In genomic region chr10:84333864-84334451, GRCh38 we compare ENCODE assay signal across 8 cellular contexts.
DNase-seq lines count a peak whose midpoint lies in the region; ATAC-seq lines count a peak whose summit lies in the region.

No MANE protein-coding gene starts in this region.

- ATAC-seq in HG03159 (IDR thresholded peaks at IDR 0.05; ENCODE audit: unreplicated experiment) = peak; percentile 53
- ATAC-seq in activated naive CD8-positive, alpha-beta T cell treated with anti-CD3 and anti-CD28 coated beads, Interleukin-2, amount 50 U/mL, for 24 hours = peak; percentile 92

- H3K9me3 Mint-ChIP-seq in activated naive CD8-positive, alpha-beta T cell treated with anti-CD3 and anti-CD28 coated beads, Interleukin-2, amount 50 U/mL, for 24 hours = no peaks in the 10 kb centered on the region

- H3K4me3 Mint-ChIP-seq in activated naive CD8-positive, alpha-beta T cell treated with anti-CD3 and anti-CD28 coated beads, Interleukin-2, amount 50 U/mL, for 24 hours = peak overlapping the region; percentile 46

- peaks cover 3% of the 10 kb centered on the region for H3K36me3 Mint-ChIP-seq in activated naive CD8-positive, alpha-beta T cell treated with anti-CD3 and anti-CD28 coated beads, Interleukin-2, amount 50 U/mL, for 24 hours (ENCODE audit: low read depth)

- DNase-seq in NOMO-1 treated with DMSO at 0.1 percent for 48 hours (lab: John Stamatoyannopoulos, UW; ENCODE audit: unreplicated experiment) = peak; percentile 4
- DNase-seq in NOMO-1 (lab: John Stamatoyannopoulos, UW; ENCODE audit: unreplicated experiment in 2 of 2) = no peak
- DNase-seq in T-helper 1 cell = peak; percentile 50 to 83 (median 67)
- peak; percentile 62 for DNase-seq in activated naive CD8-positive, alpha-beta T cell treated with anti-CD3 and anti-CD28 coated beads, Interleukin-2, amount 50 U/mL, for 24 hours
- peak; percentile 51 to 63 for DNase-seq in stimulated activated CD4-positive, alpha-beta T cell treated with anti-CD3 and anti-CD28 coated beads, Interleukin-2, amount 100 ng/mL, for 24 hours
- DNase-seq in NCI-H146 treated with DMSO at 0.1 percent for 48 hours (lab: John Stamatoyannopoulos, UW; ENCODE audit: unreplicated experiment) = no peak
- DNase-seq in middle frontal gyrus (ENCODE audit: extremely low spot score, low spot score) = no peak

- H3K4me1 Mint-ChIP-seq in activated naive CD8-positive, alpha-beta T cell treated with anti-CD3 and anti-CD28 coated beads, Interleukin-2, amount 50 U/mL, for 24 hours = peaks cover 51% of the 10 kb centered on the region

- no peaks in the 10 kb centered on the region for H3K27me3 Mint-ChIP-seq in activated naive CD8-positive, alpha-beta T cell treated with anti-CD3 and anti-CD28 coated beads, Interleukin-2, amount 50 U/mL, for 24 hours

- peak overlapping the region; percentile 87 for H3K27ac Mint-ChIP-seq in activated naive CD8-positive, alpha-beta T cell treated with anti-CD3 and anti-CD28 coated beads, Interleukin-2, amount 50 U/mL, for 24 hours

Comparison
In these comparisons a context has a peak if more than half of its experiments do, and no peak if none do; other contexts are left out.
1. DNase-seq: peak in NOMO-1 treated with DMSO at 0.1 percent for 48 hours (single experiment), T-helper 1 cell (5 of 5), activated naive CD8-positive, alpha-beta T cell treated with anti-CD3 and anti-CD28 coated beads, Interleukin-2, amount 50 U/mL, for 24 hours (single experiment) and stimulated activated CD4-positive, alpha-beta T cell treated with anti-CD3 and anti-CD28 coated beads, Interleukin-2, amount 100 ng/mL, for 24 hours (2 of 2); none in NOMO-1 (0 of 2), NCI-H146 treated with DMSO at 0.1 percent for 48 hours (single experiment) and middle frontal gyrus (single experiment).